Comparison of ENCODE assay signal across 30 cellular contexts in the genomic region with DNA sequence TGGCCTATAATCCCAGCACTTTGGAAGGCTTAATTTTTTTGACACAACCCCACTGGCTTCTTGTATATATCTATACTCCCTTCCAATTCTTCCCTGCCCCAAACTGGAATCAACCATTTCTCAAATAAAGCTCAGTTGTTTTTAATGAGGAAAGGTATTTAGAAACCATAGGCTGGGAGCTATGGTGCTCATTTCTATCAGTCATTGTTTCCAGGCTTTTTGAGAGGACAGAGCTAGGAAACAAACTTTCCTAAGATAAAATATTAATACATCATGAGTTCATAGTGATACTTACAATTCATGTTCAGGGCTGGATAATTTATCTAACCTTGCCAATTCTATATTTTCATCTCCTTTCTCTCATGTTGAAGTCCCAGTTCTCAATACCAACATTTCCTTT.
"Had no signal": no experiment of that assay in that cellular context is flagged by ENCODE, and none has a peak within 500 bp of the region (broad histone marks: within the 10 kb centered on the region; RNA-seq: fewer than 3 reads in every experiment).

No MANE protein-coding gene starts in this region.

- FAIRE-seq: small intestine had no signal

- H3K27ac Mint-ChIP-seq: naive thymus-derived CD8-positive, alpha-beta T cell; natural killer cell treated with Interleukin-12 subunit alpha and Interleukin-12 subunit beta and Interleukin-15 and Interleukin-18, amount 100 ng/mL, for 72 hours; nephron progenitor cell; neural progenitor cell; progenitor cell of endocrine pancreas; stimulated activated memory B cell treated with anti-CD40 and anti-IgM and Interleukin-4, amounts not matched to agents 10 μg/mL and 1 μg/mL and 100 μg/mL, for 72 hours; stimulated activated naive CD8-positive, alpha-beta T cell treated with anti-CD3 and anti-CD28 coated beads, Interleukin-15, amount 100 ng/mL, for 72 hours; type B pancreatic cell had no signal

- H3K36me3 ChIP-seq: ovary, uterus had no signal

- DNase-seq: naive thymus-derived CD8-positive, alpha-beta T cell; nephron progenitor cell; occipital lobe; ovary; posterior cingulate gyrus; psoas muscle; right cardiac atrium; right lobe of liver; sigmoid colon; small intestine; stimulated activated CD4-positive, alpha-beta T cell treated with anti-CD3 and anti-CD28 coated beads, Interleukin-15, amount 100 ng/mL, for 24 hours; stimulated activated CD4-positive, alpha-beta T cell treated with anti-CD3 and anti-CD28 coated beads, Interleukin-2, amount 100 ng/mL, for 24 hours; stimulated activated CD4-positive, alpha-beta T cell treated with anti-CD3 and anti-CD28 coated beads, Interleukin-2, amount 100 ng/mL, for 48 hours; stimulated activated CD4-positive, alpha-beta T cell treated with anti-CD3 and anti-CD28 coated beads, Interleukin-4, amount 100 ng/mL, for 24 hours; stimulated activated naive CD4-positive, alpha-beta T cell; stimulated activated naive CD8-positive, alpha-beta T cell treated with anti-CD3 and anti-CD28 coated beads, Interleukin-15, amount 100 ng/mL, for 72 hours; stimulated activated naive CD8-positive, alpha-beta T cell treated with anti-CD3 and anti-CD28 coated beads, Interleukin-15, Interleukin-2, amounts not matched to agents 100 U/mL and 50 U/mL, for 24 hours; substantia nigra; testis; tibial artery; transverse colon; upper lobe of right lung; uterus had no signal

- H3K27me3 Mint-ChIP-seq: naive thymus-derived CD8-positive, alpha-beta T cell; natural killer cell treated with Interleukin-12 subunit alpha and Interleukin-12 subunit beta and Interleukin-15 and Interleukin-18, amount 100 ng/mL, for 72 hours; progenitor cell of endocrine pancreas; stimulated activated memory B cell treated with anti-CD40 and anti-IgM and Interleukin-4, amounts not matched to agents 10 μg/mL and 1 μg/mL and 100 μg/mL, for 72 hours; stimulated activated naive CD8-positive, alpha-beta T cell treated with anti-CD3 and anti-CD28 coated beads, Interleukin-15, amount 100 ng/mL, for 72 hours; type B pancreatic cell had no signal

- H3K4me1 Mint-ChIP-seq: naive thymus-derived CD8-positive, alpha-beta T cell; nephron progenitor cell; neural progenitor cell; stimulated activated memory B cell treated with anti-CD40 and anti-IgM and Interleukin-4, amounts not matched to agents 10 μg/mL and 1 μg/mL and 100 μg/mL, for 72 hours; stimulated activated naive CD8-positive, alpha-beta T cell treated with anti-CD3 and anti-CD28 coated beads, Interleukin-15, amount 100 ng/mL, for 72 hours had no signal

- H3K4me3 ChIP-seq: neural progenitor cell, ovary, psoas muscle, right lobe of liver, sigmoid colon, suprapubic skin, testis, tibial artery, transverse colon, upper lobe of right lung, uterus had no signal

- H3K4me1 ChIP-seq: neural progenitor cell, parathyroid adenoma, psoas muscle, right lobe of liver, sigmoid colon, suprapubic skin, testis, tibial artery, transverse colon, upper lobe of right lung, uterus had no signal

- ATAC-seq: naive thymus-derived CD8-positive, alpha-beta T cell; natural killer cell treated with Interleukin-12 subunit alpha and Interleukin-12 subunit beta and Interleukin-15 and Interleukin-18, amount 100 ng/mL, for 72 hours; psoas muscle; right cardiac atrium; right lobe of liver; stimulated activated memory B cell treated with anti-CD40 and anti-IgM and Interleukin-4, amounts not matched to agents 10 μg/mL and 1 μg/mL and 100 μg/mL, for 72 hours; stimulated activated naive CD8-positive, alpha-beta T cell treated with anti-CD3 and anti-CD28 coated beads, Interleukin-15, amount 100 ng/mL, for 72 hours; stimulated activated naive CD8-positive, alpha-beta T cell treated with anti-CD3 and anti-CD28 coated beads, Interleukin-15, Interleukin-2, amounts not matched to agents 100 U/mL and 50 U/mL, for 24 hours; upper lobe of right lung had no signal

- H3K9ac ChIP-seq: neural progenitor cell, parathyroid adenoma had no signal

- H3K79me2 ChIP-seq: parathyroid adenoma had no signal

- H3K9me3 ChIP-seq: suprapubic skin, testis had no signal

- H3K4me2 ChIP-seq: neural progenitor cell had no signal

- H3K4me3 Mint-ChIP-seq: naive thymus-derived CD8-positive, alpha-beta T cell; natural killer cell treated with Interleukin-12 subunit alpha and Interleukin-12 subunit beta and Interleukin-15 and Interleukin-18, amount 100 ng/mL, for 72 hours; nephron progenitor cell; neural progenitor cell; stimulated activated memory B cell treated with anti-CD40 and anti-IgM and Interleukin-4, amounts not matched to agents 10 μg/mL and 1 μg/mL and 100 μg/mL, for 72 hours; type B pancreatic cell had no signal

- H3K27me3 ChIP-seq: neural progenitor cell, ovary, right lobe of liver, sigmoid colon, suprapubic skin, testis, tibial artery, transverse colon, upper lobe of right lung, uterus had no signal

- H3K27ac ChIP-seq: neural progenitor cell, ovary, parathyroid adenoma, psoas muscle, right lobe of liver, sigmoid colon, suprapubic skin, testis, tibial artery, transverse colon, upper lobe of right lung, uterus had no signal

- H2AFZ ChIP-seq: neural progenitor cell, parathyroid adenoma had no signal
